ENCODE assay signal across 21 cellular contexts in genomic region chr7:146654048-146654447, GRCh38.
DNase-seq lines count a peak whose midpoint lies in the region; ATAC-seq and TF ChIP-seq lines count a peak whose summit lies in the region.
"Had no signal": no experiment of that assay in that cellular context is flagged by ENCODE, and none has a peak within 500 bp of the region (broad histone marks: within the 10 kb centered on the region; RNA-seq: fewer than 3 reads in every experiment).

No MANE protein-coding gene starts in this region.

- peak overlapping the region; percentile 70; the same call in 1 of the 2 replicates for H2AFZ ChIP-seq in OCI-LY1 (ENCODE audit: low read length)

- no peaks in the 10 kb centered on the region for H4K20me1 ChIP-seq in OCI-LY1 (ENCODE audit: insufficient read depth, low read length)

- H3K9ac ChIP-seq in OCI-LY1 (ENCODE audit: low read length) (peak overlapping the region; percentile 32; the same call in 1 of the 2 replicates), endodermal cell (ENCODE audit: extremely low read depth, low read length, poor library complexity, severe bottlenecking) (no peak overlapping the region)

- peak; percentile 75 for DNase-seq in LNCaP clone FGC (ENCODE audit: low read depth)
- peak; percentile 57 for DNase-seq in endodermal cell
- no peak for DNase-seq in GM13976 (ENCODE audit: low spot score)
- no peak for DNase-seq in DMS 273 treated with DMSO at 0.1 percent for 48 hours (lab: John Stamatoyannopoulos, UW)
- DNase-seq in MG63, result no peak
- DNase-seq: activated CD4-positive, CD25-positive, alpha-beta regulatory T cell; cortex of kidney; gastrocnemius medialis; naive thymus-derived CD4-positive, alpha-beta T cell; NCI-H526; stimulated activated CD4-positive, alpha-beta T cell treated with anti-CD3 and anti-CD28 coated beads, Interleukin-12 subunit alpha, Interleukin-12 subunit beta, amount 100 ng/mL, for 4 hours; stimulated activated naive CD4-positive, alpha-beta T cell had no signal

- H3K36me3 ChIP-seq in OCI-LY1 (ENCODE audit: insufficient read depth, low read length) (peaks cover 36% of the 10 kb centered on the region), endodermal cell (ENCODE audit: control insufficient read depth, insufficient read depth, low read length) (no peaks in the 10 kb centered on the region), MG63 (no peaks in the 10 kb centered on the region)
- H3K36me3 ChIP-seq: gastrocnemius medialis had no signal

- no peak for ATAC-seq in HG03135 (IDR thresholded peaks at IDR 0.05; ENCODE audit: unreplicated experiment)
- ATAC-seq: gastrocnemius medialis; GM12878; K562; naive thymus-derived CD4-positive, alpha-beta T cell; Right ventricle myocardium inferior had no signal

- peak overlapping the region; percentile 5; the same call in 1 of the 2 replicates for H3K4me2 ChIP-seq in OCI-LY1 (ENCODE audit: low read length)

- WGBS in endodermal cell (ENCODE audit: insufficient coverage in 1 of 2, insufficient read length in 1 of 2), 2 experiments, result 77% methylated on average over 5 of the region's 5 CpGs; no CpG with 5 or more reads in 1 of the 2 experiments

- H3K27me3 ChIP-seq in OCI-LY1 (ENCODE audit: insufficient read depth, low read length) (no peaks in the 10 kb centered on the region), endodermal cell (ENCODE audit: control insufficient read depth, insufficient read depth, low read length, poor library complexity, severe bottlenecking) (no peaks in the 10 kb centered on the region), MG63 (no peaks in the 10 kb centered on the region)
- H3K27me3 ChIP-seq: gastrocnemius medialis had no signal

- no peaks in the 10 kb centered on the region for H3F3A ChIP-seq in OCI-LY1 (ENCODE audit: insufficient read depth, low read length)

- no peaks in the 10 kb centered on the region for H3K79me2 ChIP-seq in OCI-LY1 (ENCODE audit: insufficient read depth, low read length)

- no peak overlapping the region for H3K27ac Mint-ChIP-seq in endodermal cell
- H3K27ac Mint-ChIP-seq: naive thymus-derived CD4-positive, alpha-beta T cell; type B pancreatic cell had no signal

- H3K27ac ChIP-seq in 22Rv1 (peak overlapping the region; percentile 41), OCI-LY1 (ENCODE audit: low read depth, low read length, poor library complexity, severe bottlenecking) (peak overlapping the region; percentile 98), endodermal cell (ENCODE audit: low read depth, low read length) (peak overlapping the region; percentile 56)
- H3K27ac ChIP-seq: epithelial cell of prostate, gastrocnemius medialis had no signal

- no peaks in the 10 kb centered on the region for H3K9me2 ChIP-seq in OCI-LY1 (ENCODE audit: low read depth, low read length)

- no peaks in the 10 kb centered on the region for H3K27me3 Mint-ChIP-seq in endodermal cell (ENCODE audit: insufficient read depth)
- H3K27me3 Mint-ChIP-seq: naive thymus-derived CD4-positive, alpha-beta T cell had no signal

- H3K4me3 ChIP-seq in LNCaP clone FGC (ENCODE audit: low read depth, low read length) (no peak overlapping the region), OCI-LY1 (ENCODE audit: low read depth, low read length, poor library complexity, severe bottlenecking) (no peak overlapping the region), endodermal cell (ENCODE audit: low read length) (no peak overlapping the region), MG63 (no peak overlapping the region)
- H3K4me3 ChIP-seq: gastrocnemius medialis, GM12878, K562, lung had no signal

- no peak overlapping the region for H3K4me3 Mint-ChIP-seq in endodermal cell
- H3K4me3 Mint-ChIP-seq: naive thymus-derived CD4-positive, alpha-beta T cell; type B pancreatic cell had no signal

- peaks cover 75% of the 10 kb centered on the region for H3K4me1 ChIP-seq in OCI-LY1 (ENCODE audit: insufficient read depth, low read length, severe bottlenecking)
- H3K4me1 ChIP-seq in endodermal cell (ENCODE audit: control insufficient read depth, insufficient read depth, low read length), result no peaks in the 10 kb centered on the region
- H3K4me1 ChIP-seq: gastrocnemius medialis had no signal

- no peaks in the 10 kb centered on the region for H3K9me3 Mint-ChIP-seq in endodermal cell
- H3K9me3 Mint-ChIP-seq: type B pancreatic cell had no signal

- in situ Hi-C loops in GM13976 (cut with MboI; ENCODE audit: low sequenced_read_pairs, unreplicated experiment), result no loop called here

- TF ChIP-seq CTCF in 22Rv1 (IDR thresholded peaks at IDR 0.05), result no peak
- no peak for TF ChIP-seq CTCF in LNCaP clone FGC (IDR thresholded peaks at IDR 0.05; ENCODE audit: control insufficient read depth, extremely low read depth, insufficient read depth)
- TF ChIP-seq CTCF in OCI-LY1 (IDR thresholded peaks at IDR 0.05; ENCODE audit: low read length), result no peak
- TF ChIP-seq CTCF in endodermal cell (conservative IDR thresholded peaks at IDR 0.05), result no peak
- TF ChIP-seq CTCF in GM13976 (IDR thresholded peaks at IDR 0.05; ENCODE audit: borderline replicate concordance, control extremely low read depth, extremely low read depth, insufficient read depth, missing control alignments), result no peak

- H3K9me3 ChIP-seq in OCI-LY1 (ENCODE audit: low read length), result peaks cover 15% of the 10 kb centered on the region; the same call in 1 of the 2 replicates
- H3K9me3 ChIP-seq in endodermal cell (ENCODE audit: control insufficient read depth, low read length), result no peaks in the 10 kb centered on the region
- H3K9me3 ChIP-seq in MG63, result no peaks in the 10 kb centered on the region
- H3K9me3 ChIP-seq: gastrocnemius medialis had no signal

- no peaks in the 10 kb centered on the region for H3K36me3 Mint-ChIP-seq in endodermal cell (ENCODE audit: low read depth)
- H3K36me3 Mint-ChIP-seq: naive thymus-derived CD4-positive, alpha-beta T cell; type B pancreatic cell had no signal

- peaks cover 26% of the 10 kb centered on the region for H3K4me1 Mint-ChIP-seq in endodermal cell

Comparison
In these comparisons a context has a peak if more than half of its experiments do, and no peak if none do; other contexts are left out.
1. H3K27ac ChIP-seq: peak in every context shown above with its lines; median percentile 98 in OCI-LY1; 56 in endodermal cell; 41 in 22Rv1.
2. DNase-seq: peak in LNCaP clone FGC (single experiment) and endodermal cell (single experiment); none in GM13976 (single experiment), DMS 273 treated with DMSO at 0.1 percent for 48 hours (single experiment) and MG63 (single experiment).